In genomic region chr7:116801092-116801710, GRCh38 we compare ENCODE assay signal across 12 cellular contexts.
DNase-seq lines count a peak whose midpoint lies in the region; ATAC-seq and TF ChIP-seq lines count a peak whose summit lies in the region.
"Had no signal": no experiment of that assay in that cellular context is flagged by ENCODE, and none has a peak within 500 bp of the region (broad histone marks: within the 10 kb centered on the region; RNA-seq: fewer than 3 reads in every experiment).

No MANE protein-coding gene starts in this region.

- H3K79me2 ChIP-seq in GM23248 (ENCODE audit: insufficient read depth) = no peaks in the 10 kb centered on the region

- H3K27me3 Mint-ChIP-seq in stimulated activated naive B cell treated with anti-CD40 and anti-IgM and Interleukin-4, amounts not matched to agents 10 μg/mL and 1 μg/mL and 100 μg/mL, for 72 hours = peaks cover 14 to 20% of the 10 kb centered on the region in 2 donors
- H3K27me3 Mint-ChIP-seq: brain had no signal

- no peak overlapping the region for H3K27ac Mint-ChIP-seq in stimulated activated naive B cell treated with anti-CD40 and anti-IgM and Interleukin-4, amounts not matched to agents 10 μg/mL and 1 μg/mL and 100 μg/mL, for 72 hours

- in situ Hi-C loops in GM23248 (cut with MboI) = loop anchor here (10.0 kb wide), 2 partner anchors 126 to 206 kb away; partner anchors contain the start of gene MET
- in situ Hi-C loops in Panc1 (cut with HindIII; ENCODE audit: low pct_unique_long_range_greater_than_20kb, low sequenced_read_pairs) = no loop called here

- BruUV-seq in Panc1 (replicated peaks; lab: Mats Ljungman, UMichigan) = no TSS peak

- H3K9me3 ChIP-seq in GM23248 (ENCODE audit: low read depth) = no peaks in the 10 kb centered on the region
- no peaks in the 10 kb centered on the region for H3K9me3 ChIP-seq in Panc1 (ENCODE audit: control insufficient read depth, insufficient read depth, low read depth, low read length)
- H3K9me3 ChIP-seq: suprapubic skin had no signal

- H3K9me2 ChIP-seq in GM23248 (ENCODE audit: insufficient read depth) = no peaks in the 10 kb centered on the region

- H3K27ac ChIP-seq in GM23248 (peak overlapping the region; percentile 79), Panc1 (ENCODE audit: low read length) (peak overlapping the region; percentile 79)
- H3K27ac ChIP-seq: suprapubic skin had no signal

- ATAC-seq in Panc1 (peak; percentile 87), esophagus mucosa (peak; percentile 81), GM21717 (IDR thresholded peaks at IDR 0.05; ENCODE audit: unreplicated experiment) (no peak)
- ATAC-seq in stimulated activated naive B cell treated with anti-CD40 and anti-IgM and Interleukin-4, amounts not matched to agents 10 μg/mL and 1 μg/mL and 100 μg/mL, for 72 hours (replicated peaks) = no peak

- POLR2A ChIA-PET in Panc1 (lab: Charles Lee) = no interaction called here

- H3K4me1 ChIP-seq in GM23248 (ENCODE audit: insufficient read depth) (peaks cover 65% of the 10 kb centered on the region), Panc1 (ENCODE audit: control insufficient read depth, insufficient read depth, low read length) (peaks cover 46% of the 10 kb centered on the region)

- peaks cover 51% of the 10 kb centered on the region for H3F3A ChIP-seq in GM23248 (ENCODE audit: insufficient read depth)

- intact Hi-C loops in Panc1 (cut with micrococcal nuclease; ENCODE audit: unreplicated experiment) = no loop called here

- DNase-seq in GM23248 (peak; percentile 89), Panc1 (ENCODE audit: low read depth, low spot score) (no peak), renal cortical epithelial cell (ENCODE audit: low read depth) (peak; percentile 90), NCI-H526 (lab: John Stamatoyannopoulos, UW) (no peak)
- DNase-seq in stimulated activated naive B cell treated with anti-CD40 and anti-IgM and Interleukin-4, amounts not matched to agents 10 μg/mL and 1 μg/mL and 100 μg/mL, for 72 hours = no peak
- DNase-seq: activated CD4-positive, alpha-beta memory T cell treated with anti-CD3 and anti-CD28 coated beads for 36 hours; DND-41; head of caudate nucleus had no signal

- TF ChIP-seq CTCF in Panc1 (IDR thresholded peaks at IDR 0.05) = no peak

- H3K27me3 ChIP-seq in GM23248 (replicated peaks; ENCODE audit: insufficient read depth) = no peaks in the 10 kb centered on the region
- H3K27me3 ChIP-seq in Panc1 (ENCODE audit: control insufficient read depth, insufficient read depth, low read length) = no peaks in the 10 kb centered on the region
- H3K27me3 ChIP-seq: suprapubic skin had no signal

- H3K9me3 Mint-ChIP-seq in stimulated activated naive B cell treated with anti-CD40 and anti-IgM and Interleukin-4, amounts not matched to agents 10 μg/mL and 1 μg/mL and 100 μg/mL, for 72 hours = no peaks in the 10 kb centered on the region
- H3K9me3 Mint-ChIP-seq: activated CD4-positive, alpha-beta memory T cell treated with anti-CD3 and anti-CD28 coated beads for 36 hours; brain had no signal

- H3K36me3 ChIP-seq in GM23248 (ENCODE audit: low read depth) (0 out of 2 replicates have a peak, but pooled peaks cover 9% of the 10 kb centered on the region), Panc1 (ENCODE audit: control insufficient read depth, insufficient read depth, low read length) (peaks cover 2% of the 10 kb centered on the region)
- H3K36me3 ChIP-seq: suprapubic skin had no signal

- no peaks in the 10 kb centered on the region for H3K36me3 Mint-ChIP-seq in stimulated activated naive B cell treated with anti-CD40 and anti-IgM and Interleukin-4, amounts not matched to agents 10 μg/mL and 1 μg/mL and 100 μg/mL, for 72 hours
- H3K36me3 Mint-ChIP-seq: activated CD4-positive, alpha-beta memory T cell treated with anti-CD3 and anti-CD28 coated beads for 36 hours; brain had no signal

- H3K4me3 Mint-ChIP-seq in stimulated activated naive B cell treated with anti-CD40 and anti-IgM and Interleukin-4, amounts not matched to agents 10 μg/mL and 1 μg/mL and 100 μg/mL, for 72 hours = no peak overlapping the region
- H3K4me3 Mint-ChIP-seq: activated CD4-positive, alpha-beta memory T cell treated with anti-CD3 and anti-CD28 coated beads for 36 hours; brain had no signal

- peaks cover 5 to 8% of the 10 kb centered on the region in 2 donors for H3K4me1 Mint-ChIP-seq in stimulated activated naive B cell treated with anti-CD40 and anti-IgM and Interleukin-4, amounts not matched to agents 10 μg/mL and 1 μg/mL and 100 μg/mL, for 72 hours

- WGBS in GM23248 (ENCODE audit: low coverage in 1 of 2, low lambda C conversion rate in 2 of 2, missing lambda C conversion rate in 2 of 2), 2 experiments = 10 to 19% methylated on average over 2 of the region's 2 CpGs

- 0 out of 2 replicates have a peak overlapping the region, but pooled peaks have one; percentile 4 for H3K9ac ChIP-seq in GM23248

- H4K20me1 ChIP-seq in GM23248 (ENCODE audit: insufficient read depth) = no peaks in the 10 kb centered on the region

- CTCF ChIA-PET in Panc1 (lab: Charles Lee) = no interaction called here

- peak overlapping the region; percentile 72 for H3K4me2 ChIP-seq in GM23248 (ENCODE audit: unreplicated experiment)

- H3K4me3 ChIP-seq in GM23248 = peak overlapping the region; percentile 12; the same call in 1 of the 2 replicates
- H3K4me3 ChIP-seq in Panc1 (ENCODE audit: low read depth in 2 of 2, low read length in 2 of 2) = no peak overlapping the region
- H3K4me3 ChIP-seq: suprapubic skin had no signal

- H2AFZ ChIP-seq in GM23248 = no peak overlapping the region

Comparison
In these comparisons a context has a peak if more than half of its experiments do, and no peak if none do; other contexts are left out.
1. DNase-seq: peak in GM23248 (single experiment) and renal cortical epithelial cell (single experiment); none in Panc1 (single experiment), NCI-H526 (0 of 2) and stimulated activated naive B cell treated with anti-CD40 and anti-IgM and Interleukin-4, amounts not matched to agents 10 μg/mL and 1 μg/mL and 100 μg/mL, for 72 hours (single experiment).
2. ATAC-seq: peak in Panc1 (single experiment) and esophagus mucosa (single experiment); none in stimulated activated naive B cell treated with anti-CD40 and anti-IgM and Interleukin-4, amounts not matched to agents 10 μg/mL and 1 μg/mL and 100 μg/mL, for 72 hours (0 of 2) and GM21717 (single experiment).